In genomic region chr17:50493744-50494143, GRCh38 we compare ENCODE assay signal across 1 cellular context.
TF ChIP-seq lines count a peak whose summit lies in the region.

No MANE protein-coding gene starts in this region.

TF ChIP-seq in H1, 55 proteins besides CTCF, POLR2A, EP300 and RAD21:
- no peak for TF ChIP-seq NANOG (IDR thresholded peaks at IDR 0.05; ENCODE audit: insufficient read depth, low read depth, low read length, poor library complexity, severe bottlenecking)
- no peak for TF ChIP-seq HDAC6 (IDR thresholded peaks at IDR 0.05; ENCODE audit: low read depth, low read length)
- TF ChIP-seq RBBP5 (IDR thresholded peaks at IDR 0.05; ENCODE audit: borderline replicate concordance, low read depth, low read length): no peak
- no peak for TF ChIP-seq SAP30 (IDR thresholded peaks at IDR 0.05; ENCODE audit: insufficient read depth, insufficient replicate concordance, low read length)
- TF ChIP-seq MAFK (IDR thresholded peaks at IDR 0.05; ENCODE audit: low read depth, low read length): no peak
- TF ChIP-seq TAF7 (optimal IDR thresholded peaks at IDR 0.05; ENCODE audit: borderline replicate concordance, low read depth, low read length): no peak
- TF ChIP-seq TBP (IDR thresholded peaks at IDR 0.05; ENCODE audit: low read depth, low read length): no peak
- TF ChIP-seq CHD7 (IDR thresholded peaks at IDR 0.05; ENCODE audit: insufficient replicate concordance, low read length): no peak
- no peak for TF ChIP-seq SP1 (IDR thresholded peaks at IDR 0.05; ENCODE audit: low read depth, low read length)
- TF ChIP-seq PHF8 (conservative IDR thresholded peaks at IDR 0.05; ENCODE audit: low read depth, low read length): no peak
- TF ChIP-seq CBX5 (IDR thresholded peaks at IDR 0.05; ENCODE audit: low read depth, low read length): no peak
- TF ChIP-seq KDM4A (IDR thresholded peaks at IDR 0.05; ENCODE audit: low read depth, low read length, severe bottlenecking): no peak
- no peak for TF ChIP-seq SIRT6 (IDR thresholded peaks at IDR 0.05; ENCODE audit: low read length)
- TF ChIP-seq FOSL1 (IDR thresholded peaks at IDR 0.05; ENCODE audit: insufficient read depth, low read depth, low read length): no peak
- TF ChIP-seq ATF2 (IDR thresholded peaks at IDR 0.05; ENCODE audit: low read length): no peak
